Comparison of ENCODE assay signal across 1 cellular context in the genomic region with DNA sequence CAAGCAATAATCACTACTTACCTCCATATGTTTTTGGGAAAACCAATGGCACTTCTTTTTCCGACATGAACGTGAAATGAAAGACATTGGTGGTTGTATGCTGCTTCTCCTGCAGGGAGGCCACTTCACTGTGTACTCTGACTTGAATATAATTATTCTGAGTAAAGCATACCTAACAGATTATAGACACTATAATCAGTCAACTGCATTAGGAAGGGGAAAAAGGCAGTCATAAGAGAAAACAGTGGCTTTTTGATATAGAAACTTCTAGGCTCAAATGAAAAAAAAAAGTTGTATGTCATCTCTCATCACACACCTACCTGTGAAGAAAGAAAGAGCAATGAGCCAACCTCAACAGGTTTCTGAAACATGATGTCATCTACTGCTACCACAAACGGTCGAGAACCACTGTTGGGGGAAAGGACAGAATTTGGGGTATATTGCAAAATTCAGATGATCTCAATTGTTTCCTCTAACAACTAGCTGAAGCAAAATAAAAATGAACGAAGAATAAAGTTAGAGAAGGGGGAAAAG.
TF ChIP-seq lines count a peak whose summit lies in the region.

No MANE protein-coding gene starts in this region.

TF ChIP-seq in GM12878, 131 proteins besides CTCF, POLR2A, EP300 and RAD21:
- no peak for TF ChIP-seq CBX3 (IDR thresholded peaks at IDR 0.05; ENCODE audit: borderline replicate concordance, low read depth)
- TF ChIP-seq ZBTB40 (IDR thresholded peaks at IDR 0.05; ENCODE audit: borderline replicate concordance) = no peak
- TF ChIP-seq JUND (IDR thresholded peaks at IDR 0.05; ENCODE audit: low read depth, low read length) = no peak
- no peak for TF ChIP-seq CBX5 (IDR thresholded peaks at IDR 0.05; ENCODE audit: low read depth)
- TF ChIP-seq POU2F2 (IDR thresholded peaks at IDR 0.05; ENCODE audit: borderline replicate concordance, low read depth, low read length) = no peak
- no peak for TF ChIP-seq TCF3 (IDR thresholded peaks at IDR 0.05; ENCODE audit: borderline replicate concordance, insufficient read depth, low read depth, low read length)
- TF ChIP-seq, protein P1, sequence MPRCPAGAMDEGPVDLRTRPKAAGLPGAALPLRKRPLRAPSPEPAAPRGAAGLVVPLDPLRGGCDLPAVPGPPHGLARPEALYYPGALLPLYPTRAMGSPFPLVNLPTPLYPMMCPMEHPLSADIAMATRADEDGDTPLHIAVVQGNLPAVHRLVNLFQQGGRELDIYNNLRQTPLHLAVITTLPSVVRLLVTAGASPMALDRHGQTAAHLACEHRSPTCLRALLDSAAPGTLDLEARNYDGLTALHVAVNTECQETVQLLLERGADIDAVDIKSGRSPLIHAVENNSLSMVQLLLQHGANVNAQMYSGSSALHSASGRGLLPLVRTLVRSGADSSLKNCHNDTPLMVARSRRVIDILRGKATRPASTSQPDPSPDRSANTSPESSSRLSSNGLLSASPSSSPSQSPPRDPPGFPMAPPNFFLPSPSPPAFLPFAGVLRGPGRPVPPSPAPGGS (IDR thresholded peaks at IDR 0.05; ENCODE audit: borderline replicate concordance, insufficient read depth, low read depth, low read length, poor library complexity, severe bottlenecking) = no peak
- no peak for TF ChIP-seq KLF5 (IDR thresholded peaks at IDR 0.05; ENCODE audit: partially characterized antibody)
- no peak for TF ChIP-seq ATF7 (IDR thresholded peaks at IDR 0.05; ENCODE audit: low read depth)
- TF ChIP-seq EZH2 (IDR thresholded peaks at IDR 0.05; ENCODE audit: borderline replicate concordance, control insufficient read depth, low read depth, low read length) = no peak
- no peak for TF ChIP-seq POLR2AphosphoS5 (IDR thresholded peaks at IDR 0.05; ENCODE audit: low read length)
- TF ChIP-seq, protein P2, sequence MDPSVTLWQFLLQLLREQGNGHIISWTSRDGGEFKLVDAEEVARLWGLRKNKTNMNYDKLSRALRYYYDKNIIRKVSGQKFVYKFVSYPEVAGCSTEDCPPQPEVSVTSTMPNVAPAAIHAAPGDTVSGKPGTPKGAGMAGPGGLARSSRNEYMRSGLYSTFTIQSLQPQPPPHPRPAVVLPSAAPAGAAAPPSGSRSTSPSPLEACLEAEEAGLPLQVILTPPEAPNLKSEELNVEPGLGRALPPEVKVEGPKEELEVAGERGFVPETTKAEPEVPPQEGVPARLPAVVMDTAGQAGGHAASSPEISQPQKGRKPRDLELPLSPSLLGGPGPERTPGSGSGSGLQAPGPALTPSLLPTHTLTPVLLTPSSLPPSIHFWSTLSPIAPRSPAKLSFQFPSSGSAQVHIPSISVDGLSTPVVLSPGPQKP (IDR thresholded peaks at IDR 0.05; ENCODE audit: low read depth, low read length) = no peak
- TF ChIP-seq TAF1 (IDR thresholded peaks at IDR 0.05; ENCODE audit: borderline replicate concordance, low read depth, low read length) = no peak
- TF ChIP-seq CBFB (IDR thresholded peaks at IDR 0.05; ENCODE audit: low read depth) = no peak
- no peak for TF ChIP-seq RUNX3 (IDR thresholded peaks at IDR 0.05; ENCODE audit: low read length)
- no peak for TF ChIP-seq NFYA (IDR thresholded peaks at IDR 0.05; ENCODE audit: borderline replicate concordance, low read depth, low read length)
- TF ChIP-seq MYB (IDR thresholded peaks at IDR 0.05; ENCODE audit: borderline replicate concordance, low read depth, low read length) = no peak
- TF ChIP-seq, protein P3, sequence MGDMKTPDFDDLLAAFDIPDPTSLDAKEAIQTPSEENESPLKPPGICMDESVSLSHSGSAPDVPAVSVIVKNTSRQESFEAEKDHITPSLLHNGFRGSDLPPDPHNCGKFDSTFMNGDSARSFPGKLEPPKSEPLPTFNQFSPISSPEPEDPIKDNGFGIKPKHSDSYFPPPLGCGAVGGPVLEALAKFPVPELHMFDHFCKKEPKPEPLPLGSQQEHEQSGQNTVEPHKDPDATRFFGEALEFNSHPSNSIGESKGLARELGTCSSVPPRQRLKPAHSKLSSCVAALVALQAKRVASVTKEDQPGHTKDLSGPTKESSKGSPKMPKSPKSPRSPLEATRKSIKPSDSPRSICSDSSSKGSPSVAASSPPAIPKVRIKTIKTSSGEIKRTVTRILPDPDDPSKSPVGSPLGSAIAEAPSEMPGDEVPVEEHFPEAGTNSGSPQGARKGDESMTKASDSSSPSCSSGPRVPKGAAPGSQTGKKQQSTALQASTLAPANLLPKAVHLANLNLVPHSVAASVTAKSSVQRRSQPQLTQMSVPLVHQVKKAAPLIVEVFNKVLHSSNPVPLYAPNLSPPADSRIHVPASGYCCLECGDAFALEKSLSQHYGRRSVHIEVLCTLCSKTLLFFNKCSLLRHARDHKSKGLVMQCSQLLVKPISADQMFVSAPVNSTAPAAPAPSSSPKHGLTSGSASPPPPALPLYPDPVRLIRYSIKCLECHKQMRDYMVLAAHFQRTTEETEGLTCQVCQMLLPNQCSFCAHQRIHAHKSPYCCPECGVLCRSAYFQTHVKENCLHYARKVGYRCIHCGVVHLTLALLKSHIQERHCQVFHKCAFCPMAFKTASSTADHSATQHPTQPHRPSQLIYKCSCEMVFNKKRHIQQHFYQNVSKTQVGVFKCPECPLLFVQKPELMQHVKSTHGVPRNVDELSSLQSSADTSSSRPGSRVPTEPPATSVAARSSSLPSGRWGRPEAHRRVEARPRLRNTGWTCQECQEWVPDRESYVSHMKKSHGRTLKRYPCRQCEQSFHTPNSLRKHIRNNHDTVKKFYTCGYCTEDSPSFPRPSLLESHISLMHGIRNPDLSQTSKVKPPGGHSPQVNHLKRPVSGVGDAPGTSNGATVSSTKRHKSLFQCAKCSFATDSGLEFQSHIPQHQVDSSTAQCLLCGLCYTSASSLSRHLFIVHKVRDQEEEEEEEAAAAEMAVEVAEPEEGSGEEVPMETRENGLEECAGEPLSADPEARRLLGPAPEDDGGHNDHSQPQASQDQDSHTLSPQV (IDR thresholded peaks at IDR 0.05) = no peak
- TF ChIP-seq ZNF274 (IDR thresholded peaks at IDR 0.05; ENCODE audit: insufficient read depth, insufficient read length) = no peak
- TF ChIP-seq SIN3A (IDR thresholded peaks at IDR 0.05; ENCODE audit: low read depth, low read length) = no peak
